In the genomic region with DNA sequence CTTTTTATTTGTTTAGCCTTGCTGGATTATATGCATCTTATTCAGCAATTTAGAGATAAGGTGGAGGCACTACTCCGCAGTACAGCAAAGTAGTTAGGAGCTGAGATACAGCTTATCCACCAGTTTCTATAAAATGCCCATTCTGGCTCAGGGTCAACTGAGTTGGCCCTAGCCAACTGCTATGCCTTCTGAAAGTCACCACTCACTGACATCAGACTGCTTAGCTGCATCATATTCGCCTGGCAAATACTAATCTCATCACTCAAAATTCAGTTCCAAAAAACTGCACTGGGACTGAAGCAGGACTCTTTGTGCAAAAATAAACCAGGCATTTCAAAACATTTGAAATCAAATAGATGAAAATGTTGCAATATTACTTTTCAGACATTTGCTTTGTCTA, we compare ENCODE assay signal across 17 cellular contexts.
A peak's percentile ranks its signal among the peaks of the same experiment; 100 is the strongest.
DNase-seq lines count a peak whose midpoint lies in the region; ATAC-seq and TF ChIP-seq lines count a peak whose summit lies in the region.
"Had no signal": no experiment of that assay in that cellular context is flagged by ENCODE, and none has a peak within 500 bp of the region (broad histone marks: within the 10 kb centered on the region; RNA-seq: fewer than 3 reads in every experiment).

No MANE protein-coding gene starts in this region.

- no peak overlapping the region for H3K4me3 Mint-ChIP-seq in mesothelial cell of epicardium
- no peak overlapping the region for H3K4me3 Mint-ChIP-seq in activated naive CD4-positive, alpha-beta T cell treated with anti-CD3 and anti-CD28 coated beads for 36 hours
- H3K4me3 Mint-ChIP-seq: activated CD4-positive, alpha-beta T cell treated with anti-CD3 and anti-CD28 coated beads for 36 hours; activated naive CD4-positive, alpha-beta T cell treated with anti-CD3 and anti-CD28 coated beads, Interleukin-2, amount 50 U/mL, for 24 hours; neural progenitor cell had no signal

- TF ChIP-seq EP300 in upper lobe of left lung (IDR thresholded peaks at IDR 0.05), result no peak

- DNase-seq in adipocyte (ENCODE audit: low read depth) (peak; percentile 49), fibroblast of gingiva (ENCODE audit: low read depth) (peak; percentile 48), mesothelial cell of epicardium (ENCODE audit: low spot score in 2 of 2, unreplicated experiment in 2 of 2) (no peak), upper lobe of left lung (no peak)
- DNase-seq in activated naive CD4-positive, alpha-beta T cell treated with anti-CD3 and anti-CD28 coated beads for 36 hours, result no peak
- DNase-seq: activated CD4-positive, alpha-beta T cell treated with anti-CD3 and anti-CD28 coated beads for 36 hours; foreskin melanocyte; MG63; NCI-H187 treated with DMSO at 0.1 percent for 48 hours; NCI-H510A; SHP77; T-helper 9 cell had no signal

- H3K27me3 ChIP-seq in adipocyte (replicated peaks; ENCODE audit: control insufficient read depth, insufficient read depth, low read length), result no peaks in the 10 kb centered on the region
- H3K27me3 ChIP-seq in upper lobe of left lung, result no peaks in the 10 kb centered on the region
- H3K27me3 ChIP-seq: MG63, neural progenitor cell, thyroid gland had no signal

- 65 to 67% methylated on average over 2 of the region's 2 CpGs for WGBS in upper lobe of left lung, 2 donors

- H3K4me3 ChIP-seq in adipocyte (ENCODE audit: low read length) (no peak overlapping the region), upper lobe of left lung (no peak overlapping the region)
- H3K4me3 ChIP-seq: MG63, neural progenitor cell, thyroid gland had no signal

- no peak for TF ChIP-seq POLR2A in upper lobe of left lung (IDR thresholded peaks at IDR 0.05)

- H3K4me1 ChIP-seq in adipocyte (ENCODE audit: control insufficient read depth, insufficient read depth, low read length), result peaks cover 40% of the 10 kb centered on the region
- peaks cover 50 to 68% (median 61%) of the 10 kb centered on the region in 4 donors for H3K4me1 ChIP-seq in upper lobe of left lung
- H3K4me1 ChIP-seq: neural progenitor cell had no signal

- intact Hi-C loops in activated naive CD4-positive, alpha-beta T cell treated with anti-CD3 and anti-CD28 coated beads for 36 hours (cut with micrococcal nuclease), result no loop called here

- TF ChIP-seq CTCF in mesothelial cell of epicardium (IDR thresholded peaks at IDR 0.05; ENCODE audit: unreplicated experiment), result no peak
- no peak for TF ChIP-seq CTCF in upper lobe of left lung (IDR thresholded peaks at IDR 0.05)

- no peaks in the 10 kb centered on the region for H3K36me3 ChIP-seq in adipocyte (ENCODE audit: control insufficient read depth, insufficient read depth, low read length, severe bottlenecking)
- no peaks in the 10 kb centered on the region for H3K36me3 ChIP-seq in upper lobe of left lung
- H3K36me3 ChIP-seq: MG63, neural progenitor cell, thyroid gland had no signal

- no peaks in the 10 kb centered on the region for H3K27me3 Mint-ChIP-seq in mesothelial cell of epicardium (ENCODE audit: low read depth)
- no peaks in the 10 kb centered on the region for H3K27me3 Mint-ChIP-seq in activated naive CD4-positive, alpha-beta T cell treated with anti-CD3 and anti-CD28 coated beads for 36 hours (ENCODE audit: low read depth)
- H3K27me3 Mint-ChIP-seq: activated CD4-positive, alpha-beta T cell treated with anti-CD3 and anti-CD28 coated beads for 36 hours; activated naive CD4-positive, alpha-beta T cell treated with anti-CD3 and anti-CD28 coated beads, Interleukin-2, amount 50 U/mL, for 24 hours had no signal

- no peaks in the 10 kb centered on the region for H3K9me3 ChIP-seq in adipocyte (ENCODE audit: control insufficient read depth, low read length)
- no peaks in the 10 kb centered on the region for H3K9me3 ChIP-seq in upper lobe of left lung
- H3K9me3 ChIP-seq: MG63, thyroid gland had no signal

- CTCF ChIA-PET in activated naive CD4-positive, alpha-beta T cell treated with anti-CD3 and anti-CD28 coated beads for 36 hours (lab: Charles Lee), result interaction anchor here (1.0 to 1.8 kb wide), 2 partner anchors 25 to 220 kb away, joined by 4 to 5 read pairs; no protein-coding TSS in a partner anchor

- H3K36me3 Mint-ChIP-seq in mesothelial cell of epicardium, result no peaks in the 10 kb centered on the region
- H3K36me3 Mint-ChIP-seq in activated naive CD4-positive, alpha-beta T cell treated with anti-CD3 and anti-CD28 coated beads for 36 hours (ENCODE audit: low read depth), result no peaks in the 10 kb centered on the region
- H3K36me3 Mint-ChIP-seq: activated naive CD4-positive, alpha-beta T cell treated with anti-CD3 and anti-CD28 coated beads, Interleukin-2, amount 50 U/mL, for 24 hours; neural progenitor cell had no signal

- H3K4me1 Mint-ChIP-seq in mesothelial cell of epicardium, result peaks cover 44% of the 10 kb centered on the region
- no peaks in the 10 kb centered on the region for H3K4me1 Mint-ChIP-seq in activated naive CD4-positive, alpha-beta T cell treated with anti-CD3 and anti-CD28 coated beads for 36 hours (ENCODE audit: low read depth)
- H3K4me1 Mint-ChIP-seq: activated CD4-positive, alpha-beta T cell treated with anti-CD3 and anti-CD28 coated beads for 36 hours; activated naive CD4-positive, alpha-beta T cell treated with anti-CD3 and anti-CD28 coated beads, Interleukin-2, amount 50 U/mL, for 24 hours had no signal

- peak overlapping the region; percentile 37 to 82 (median 58) for H3K27ac ChIP-seq in upper lobe of left lung
- H3K27ac ChIP-seq: neural progenitor cell had no signal

- peaks cover under 1% of the 10 kb centered on the region for H3K9me3 Mint-ChIP-seq in mesothelial cell of epicardium
- H3K9me3 Mint-ChIP-seq in activated naive CD4-positive, alpha-beta T cell treated with anti-CD3 and anti-CD28 coated beads for 36 hours, result no peaks in the 10 kb centered on the region
- H3K9me3 Mint-ChIP-seq: activated naive CD4-positive, alpha-beta T cell treated with anti-CD3 and anti-CD28 coated beads, Interleukin-2, amount 50 U/mL, for 24 hours; neural progenitor cell had no signal

- no peak for ATAC-seq in upper lobe of left lung (ENCODE audit: low FRiP score in 2 of 2)
- no peak for ATAC-seq in GM19467 (IDR thresholded peaks at IDR 0.05; ENCODE audit: unreplicated experiment)
- no peak for ATAC-seq in HG03280 (IDR thresholded peaks at IDR 0.05; ENCODE audit: unreplicated experiment)
- ATAC-seq: activated CD4-positive, alpha-beta T cell treated with anti-CD3 and anti-CD28 coated beads for 36 hours had no signal

- peak overlapping the region; percentile 37 for H3K9ac ChIP-seq in adipocyte (ENCODE audit: low read length)
- H3K9ac ChIP-seq: neural progenitor cell had no signal

- H3K27ac Mint-ChIP-seq in mesothelial cell of epicardium, result peak overlapping the region; percentile 80
- H3K27ac Mint-ChIP-seq in activated naive CD4-positive, alpha-beta T cell treated with anti-CD3 and anti-CD28 coated beads for 36 hours, result no peak overlapping the region
- H3K27ac Mint-ChIP-seq: activated CD4-positive, alpha-beta T cell treated with anti-CD3 and anti-CD28 coated beads for 36 hours; activated naive CD4-positive, alpha-beta T cell treated with anti-CD3 and anti-CD28 coated beads, Interleukin-2, amount 50 U/mL, for 24 hours had no signal

Comparison
In these comparisons a context has a peak if more than half of its experiments do, and no peak if none do; other contexts are left out.
1. DNase-seq: peak in adipocyte (single experiment) and fibroblast of gingiva (single experiment); none in mesothelial cell of epicardium (0 of 2), upper lobe of left lung (0 of 2) and activated naive CD4-positive, alpha-beta T cell treated with anti-CD3 and anti-CD28 coated beads for 36 hours (single experiment).